2 cellular contexts compared by ENCODE assay signal in genomic region chr13:55984026-55984425, GRCh38.
DNase-seq lines count a peak whose midpoint lies in the region; ATAC-seq, FAIRE-seq and TF ChIP-seq lines count a peak whose summit lies in the region.
"Not testable (repeated sequence)": the region's sequence is repeated elsewhere in the genome, so short reads cannot be mapped to it uniquely, and the experiment has no call there.

No MANE protein-coding gene starts in this region.

- DNase-seq in WTC11 (ENCODE audit: low spot score); frontal cortex (ENCODE audit: low spot score in 2 of 2): not testable (repeated sequence)

- H3K36me3 Mint-ChIP-seq in WTC11 = not testable (repeated sequence)

- H3K27me3 Mint-ChIP-seq in WTC11 (ENCODE audit: low read depth) = not testable (repeated sequence)

- TF ChIP-seq CTCF in WTC11 (IDR thresholded peaks at IDR 0.05) = not testable (repeated sequence)

- not testable (repeated sequence) for H3K4me3 Mint-ChIP-seq in WTC11

- peak; percentile 40 for FAIRE-seq in frontal cortex (lab: Jason Lieb, UNC)

- H3K4me1 Mint-ChIP-seq in WTC11 = not testable (repeated sequence)

- POLR2A ChIA-PET in WTC11 (lab: Charles Lee) = not testable (repeated sequence)

- H3K27ac Mint-ChIP-seq in WTC11 = not testable (repeated sequence)

- CTCF ChIA-PET in WTC11 (lab: Charles Lee) = not testable (repeated sequence)

- ATAC-seq in WTC11 = not testable (repeated sequence)

- peaks cover 12% of the 10 kb centered on the region for H3K9me3 Mint-ChIP-seq in WTC11

TF ChIP-seq in WTC11, 78 proteins besides CTCF, POLR2A, EP300 and RAD21:
- peak; percentile 94 for TF ChIP-seq HMGA2 (CRISPR knock-in tag; IDR thresholded peaks at IDR 0.05)
